ENCODE assay signal across 19 cellular contexts in genomic region chr17:21193031-21193430, GRCh38. TPM values are rescaled to one million over a fixed set of nuclear protein-coding genes. Genes with fewer than 3 reads are reported as not detected.
A peak's percentile ranks its signal among the peaks of the same experiment; 100 is the strongest.
DNase-seq lines count a peak whose midpoint lies in the region; ATAC-seq and TF ChIP-seq lines count a peak whose summit lies in the region.
"Had no signal": no experiment of that assay in that cellular context is flagged by ENCODE, and none has a peak within 500 bp of the region (broad histone marks: within the 10 kb centered on the region; RNA-seq: fewer than 3 reads in every experiment).

No MANE protein-coding gene starts in this region.

- H3K4me1 Mint-ChIP-seq in activated naive CD8-positive, alpha-beta T cell treated with anti-CD3 and anti-CD28 coated beads, Interleukin-2, amount 10 ng/mL, durations not matched to agents 7 days and 5 days: peaks cover 7% of the 10 kb centered on the region
- peaks cover 7% of the 10 kb centered on the region for H3K4me1 Mint-ChIP-seq in activated naive CD8-positive, alpha-beta T cell treated with anti-CD3 and anti-CD28 coated beads for 36 hours
- H3K4me1 Mint-ChIP-seq in activated CD8-positive, alpha-beta T cell treated with anti-CD3 and anti-CD28 coated beads for 36 hours (ENCODE audit: low read depth): peaks cover 7% of the 10 kb centered on the region
- H3K4me1 Mint-ChIP-seq in stimulated activated naive CD8-positive, alpha-beta T cell treated with anti-CD3 and anti-CD28 coated beads, Interleukin-15, amount 100 ng/mL, for 72 hours: peaks cover 13% of the 10 kb centered on the region

- no peak for DNase-seq in activated naive CD8-positive, alpha-beta T cell treated with anti-CD3 and anti-CD28 coated beads, Interleukin-2, amount 10 ng/mL, durations not matched to agents 7 days and 5 days
- DNase-seq in activated naive CD8-positive, alpha-beta T cell treated with anti-CD3 and anti-CD28 coated beads for 36 hours: no peak
- peak; percentile 14 for DNase-seq in NAMALWA (ENCODE audit: low spot score)
- DNase-seq in activated CD8-positive, alpha-beta T cell treated with anti-CD3 and anti-CD28 coated beads for 36 hours: peak; percentile 23
- DNase-seq in stimulated activated naive CD8-positive, alpha-beta T cell treated with anti-CD3 and anti-CD28 coated beads, Interleukin-15, amount 100 ng/mL, for 72 hours: no peak
- DNase-seq in dorsolateral prefrontal cortex: no peak
- no peak for DNase-seq in stimulated activated CD4-positive, alpha-beta T cell treated with anti-CD3 and anti-CD28 coated beads, Interleukin-4, amount 100 ng/mL, for 4 hours
- DNase-seq: activated T-cell treated with anti-CD3 and anti-CD28 coated beads, Interleukin-2, amount 50 U/mL, for 4 hours; AML-193; DMS153; glutamatergic neuron; left lung; NCI-H187 treated with DMSO at 0.1 percent for 48 hours; testis had no signal

- CTCF ChIA-PET in activated CD8-positive, alpha-beta T cell treated with anti-CD3 and anti-CD28 coated beads for 36 hours (lab: Charles Lee): interaction anchor here (1.9 kb wide), 1 partner anchor 21 kb away, joined by 5 read pairs; the partner anchor contains the start of gene TMEM11

- intact Hi-C loops in activated CD8-positive, alpha-beta T cell treated with anti-CD3 and anti-CD28 coated beads for 36 hours (cut with micrococcal nuclease): no loop called here
- intact Hi-C loops in dorsolateral prefrontal cortex (cut with DNase I): no loop called here

- H3K4me3 ChIP-seq in dorsolateral prefrontal cortex: no peak overlapping the region
- H3K4me3 ChIP-seq: left lung, prostate gland, smooth muscle cell, testis had no signal

- H3K9me3 Mint-ChIP-seq in activated naive CD8-positive, alpha-beta T cell treated with anti-CD3 and anti-CD28 coated beads, Interleukin-2, amount 10 ng/mL, durations not matched to agents 7 days and 5 days: no peaks in the 10 kb centered on the region
- H3K9me3 Mint-ChIP-seq in activated naive CD8-positive, alpha-beta T cell treated with anti-CD3 and anti-CD28 coated beads for 36 hours: no peaks in the 10 kb centered on the region
- no peaks in the 10 kb centered on the region for H3K9me3 Mint-ChIP-seq in activated CD8-positive, alpha-beta T cell treated with anti-CD3 and anti-CD28 coated beads for 36 hours
- H3K9me3 Mint-ChIP-seq in stimulated activated naive CD8-positive, alpha-beta T cell treated with anti-CD3 and anti-CD28 coated beads, Interleukin-15, amount 100 ng/mL, for 72 hours: no peaks in the 10 kb centered on the region
- H3K9me3 Mint-ChIP-seq: activated T-cell treated with anti-CD3 and anti-CD28 coated beads, Interleukin-2, amount 50 U/mL, for 4 hours; neural crest cell had no signal

- H3K36me3 Mint-ChIP-seq in activated naive CD8-positive, alpha-beta T cell treated with anti-CD3 and anti-CD28 coated beads, Interleukin-2, amount 10 ng/mL, durations not matched to agents 7 days and 5 days: peaks cover 17% of the 10 kb centered on the region
- peaks cover 14% of the 10 kb centered on the region for H3K36me3 Mint-ChIP-seq in activated naive CD8-positive, alpha-beta T cell treated with anti-CD3 and anti-CD28 coated beads for 36 hours
- H3K36me3 Mint-ChIP-seq in activated CD8-positive, alpha-beta T cell treated with anti-CD3 and anti-CD28 coated beads for 36 hours (ENCODE audit: low read depth): peaks cover 19% of the 10 kb centered on the region

- POLR2A ChIA-PET in activated naive CD8-positive, alpha-beta T cell treated with anti-CD3 and anti-CD28 coated beads, Interleukin-2, amount 10 ng/mL, durations not matched to agents 7 days and 5 days (lab: Charles Lee): no interaction called here
- POLR2A ChIA-PET in activated CD8-positive, alpha-beta T cell treated with anti-CD3 and anti-CD28 coated beads for 36 hours (lab: Charles Lee): no interaction called here

- no peaks in the 10 kb centered on the region for H3K27me3 ChIP-seq in dorsolateral prefrontal cortex
- H3K27me3 ChIP-seq: left lung, testis had no signal

- no peaks in the 10 kb centered on the region for H3K27me3 Mint-ChIP-seq in activated naive CD8-positive, alpha-beta T cell treated with anti-CD3 and anti-CD28 coated beads, Interleukin-2, amount 10 ng/mL, durations not matched to agents 7 days and 5 days
- H3K27me3 Mint-ChIP-seq in activated naive CD8-positive, alpha-beta T cell treated with anti-CD3 and anti-CD28 coated beads for 36 hours: no peaks in the 10 kb centered on the region
- no peaks in the 10 kb centered on the region for H3K27me3 Mint-ChIP-seq in activated CD8-positive, alpha-beta T cell treated with anti-CD3 and anti-CD28 coated beads for 36 hours
- H3K27me3 Mint-ChIP-seq in stimulated activated naive CD8-positive, alpha-beta T cell treated with anti-CD3 and anti-CD28 coated beads, Interleukin-15, amount 100 ng/mL, for 72 hours: no peaks in the 10 kb centered on the region

- no peak for TF ChIP-seq CTCF in activated CD8-positive, alpha-beta T cell treated with anti-CD3 and anti-CD28 coated beads for 36 hours (IDR thresholded peaks at IDR 0.05)
- no peak for TF ChIP-seq CTCF in dorsolateral prefrontal cortex (IDR thresholded peaks at IDR 0.05 in 54 of 56, conservative IDR thresholded peaks at IDR 0.05 in 2 of 56; ENCODE audit: low read depth in 1 of 56, partially characterized antibody in 56 of 56)

- no peak overlapping the region for H3K27ac ChIP-seq in dorsolateral prefrontal cortex
- H3K27ac ChIP-seq: left lung, prostate gland, RWPE1 had no signal

- H3K27ac Mint-ChIP-seq in activated naive CD8-positive, alpha-beta T cell treated with anti-CD3 and anti-CD28 coated beads, Interleukin-2, amount 10 ng/mL, durations not matched to agents 7 days and 5 days: no peak overlapping the region
- no peak overlapping the region for H3K27ac Mint-ChIP-seq in activated naive CD8-positive, alpha-beta T cell treated with anti-CD3 and anti-CD28 coated beads for 36 hours
- H3K27ac Mint-ChIP-seq in activated CD8-positive, alpha-beta T cell treated with anti-CD3 and anti-CD28 coated beads for 36 hours: no peak overlapping the region
- H3K27ac Mint-ChIP-seq in stimulated activated naive CD8-positive, alpha-beta T cell treated with anti-CD3 and anti-CD28 coated beads, Interleukin-15, amount 100 ng/mL, for 72 hours: peak overlapping the region in 1 of 2 donors; percentile 42

- no peak overlapping the region for H3K4me3 Mint-ChIP-seq in activated naive CD8-positive, alpha-beta T cell treated with anti-CD3 and anti-CD28 coated beads, Interleukin-2, amount 10 ng/mL, durations not matched to agents 7 days and 5 days
- no peak overlapping the region for H3K4me3 Mint-ChIP-seq in activated naive CD8-positive, alpha-beta T cell treated with anti-CD3 and anti-CD28 coated beads for 36 hours
- no peak overlapping the region for H3K4me3 Mint-ChIP-seq in activated CD8-positive, alpha-beta T cell treated with anti-CD3 and anti-CD28 coated beads for 36 hours
- H3K4me3 Mint-ChIP-seq in stimulated activated naive CD8-positive, alpha-beta T cell treated with anti-CD3 and anti-CD28 coated beads, Interleukin-15, amount 100 ng/mL, for 72 hours: no peak overlapping the region
- H3K4me3 Mint-ChIP-seq: activated T-cell treated with anti-CD3 and anti-CD28 coated beads, Interleukin-2, amount 50 U/mL, for 4 hours; neural crest cell had no signal

- peak; percentile 33 for ATAC-seq in activated naive CD8-positive, alpha-beta T cell treated with anti-CD3 and anti-CD28 coated beads, Interleukin-2, amount 10 ng/mL, durations not matched to agents 7 days and 5 days (ENCODE audit: low read depth)
- ATAC-seq in activated CD8-positive, alpha-beta T cell treated with anti-CD3 and anti-CD28 coated beads for 36 hours: peak; percentile 51
- peak; percentile 78 for ATAC-seq in stimulated activated naive CD8-positive, alpha-beta T cell treated with anti-CD3 and anti-CD28 coated beads, Interleukin-15, amount 100 ng/mL, for 72 hours
- no peak for ATAC-seq in HG03571 (IDR thresholded peaks at IDR 0.05; ENCODE audit: unreplicated experiment)
- ATAC-seq: activated T-cell treated with anti-CD3 and anti-CD28 coated beads, Interleukin-2, amount 50 U/mL, for 4 hours; left lung had no signal

RNA-seq across cellular contexts. Expression of gene TMEM11, which starts 20.9 kb away (rescaled TPM):
- total RNA-seq in activated naive CD8-positive, alpha-beta T cell treated with anti-CD3 and anti-CD28 coated beads, Interleukin-2, amount 10 ng/mL, durations not matched to agents 7 days and 5 days: 10 to 100 TPM; 21.4 to 23.7 TPM
- 10 to 100 TPM; 28.3 to 29.8 TPM for total RNA-seq in activated naive CD8-positive, alpha-beta T cell treated with anti-CD3 and anti-CD28 coated beads for 36 hours
- 10 to 100 TPM; 26.2 to 28.9 TPM for total RNA-seq in activated CD8-positive, alpha-beta T cell treated with anti-CD3 and anti-CD28 coated beads for 36 hours
- 10 to 100 TPM; 11.9 to 23.7 (median 17.4) TPM for total RNA-seq in dorsolateral prefrontal cortex

Comparison
In these comparisons a context has a peak if more than half of its experiments do, and no peak if none do; other contexts are left out.
1. DNase-seq: peak in NAMALWA (single experiment) and activated CD8-positive, alpha-beta T cell treated with anti-CD3 and anti-CD28 coated beads for 36 hours (single experiment); none in activated naive CD8-positive, alpha-beta T cell treated with anti-CD3 and anti-CD28 coated beads, Interleukin-2, amount 10 ng/mL, durations not matched to agents 7 days and 5 days (single experiment), activated naive CD8-positive, alpha-beta T cell treated with anti-CD3 and anti-CD28 coated beads for 36 hours (single experiment), stimulated activated naive CD8-positive, alpha-beta T cell treated with anti-CD3 and anti-CD28 coated beads, Interleukin-15, amount 100 ng/mL, for 72 hours (0 of 2), dorsolateral prefrontal cortex (0 of 10) and stimulated activated CD4-positive, alpha-beta T cell treated with anti-CD3 and anti-CD28 coated beads, Interleukin-4, amount 100 ng/mL, for 4 hours (0 of 2).